ENCODE assay signal across 21 cellular contexts in the genomic region with DNA sequence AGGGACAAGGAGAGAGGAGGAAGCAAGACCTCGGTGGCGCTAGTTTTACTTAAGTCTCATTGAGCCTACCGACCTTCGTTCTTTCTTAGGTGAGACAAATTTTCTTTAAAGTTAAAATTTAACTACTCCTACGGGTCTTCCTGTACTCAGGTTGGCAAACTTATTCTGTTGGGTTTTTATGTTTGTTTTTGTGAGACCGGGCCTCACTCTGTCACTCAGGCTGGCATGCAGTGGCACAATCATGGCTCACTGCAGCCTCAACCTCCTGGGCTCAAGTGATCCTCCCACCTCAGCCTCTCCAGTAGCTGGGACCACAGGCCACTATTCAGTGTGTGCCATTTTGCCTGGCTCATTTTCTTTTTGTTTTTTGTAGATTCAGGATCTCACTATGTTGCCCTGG.
"Had no signal": no experiment of that assay in that cellular context is flagged by ENCODE, and none has a peak within 500 bp of the region (broad histone marks: within the 10 kb centered on the region; RNA-seq: fewer than 3 reads in every experiment).

No MANE protein-coding gene starts in this region.

- H3K4me1 ChIP-seq: breast epithelium had no signal

- H3K9me3 ChIP-seq: breast epithelium, left lung, neutrophil, thoracic aorta had no signal

- H3K4me3 ChIP-seq: breast epithelium, coronary artery, left lung, lung, thoracic aorta had no signal

- H3K36me3 Mint-ChIP-seq: naive thymus-derived CD4-positive, alpha-beta T cell; stimulated activated effector memory CD8-positive, alpha-beta T cell treated with anti-CD3 and anti-CD28 coated beads, Interleukin-12 subunit alpha, Interleukin-12 subunit beta, amount 100 ng/mL, for 72 hours had no signal

- DNase-seq: caudate nucleus; effector CD4-positive, alpha-beta T cell; endodermal cell; hypothalamus; kidney glomerular epithelial cell; left lung; mesenchymal stem cell; midbrain; naive thymus-derived CD4-positive, alpha-beta T cell; nephron progenitor cell; stimulated activated CD4-positive, alpha-beta T cell treated with anti-CD3 and anti-CD28 coated beads, Interleukin-4, amount 100 ng/mL, for 1 hour; stimulated activated CD8-positive, alpha-beta memory T cell treated with anti-CD3 and anti-CD28 coated beads, Interleukin-4, amount 100 ng/mL, for 48 hours; substantia nigra; trophoblast cell had no signal

- H3K4me1 Mint-ChIP-seq: stimulated activated effector memory CD8-positive, alpha-beta T cell treated with anti-CD3 and anti-CD28 coated beads, Interleukin-12 subunit alpha, Interleukin-12 subunit beta, amount 100 ng/mL, for 72 hours had no signal

- H3K27me3 Mint-ChIP-seq: stimulated activated naive CD8-positive, alpha-beta T cell treated with anti-CD3 and anti-CD28 coated beads, Interleukin-15, Interleukin-2, amounts not matched to agents 100 ng/mL and 50 ng/mL, for 24 hours had no signal

- H3K27ac ChIP-seq: breast epithelium, left lung, neutrophil had no signal

- H3K27me3 ChIP-seq: breast epithelium, left lung, neutrophil had no signal

- H3K4me3 Mint-ChIP-seq: endodermal cell; naive thymus-derived CD4-positive, alpha-beta T cell; stimulated activated effector memory CD8-positive, alpha-beta T cell treated with anti-CD3 and anti-CD28 coated beads, Interleukin-12 subunit alpha, Interleukin-12 subunit beta, amount 100 ng/mL, for 72 hours; stimulated activated naive CD8-positive, alpha-beta T cell treated with anti-CD3 and anti-CD28 coated beads, Interleukin-15, Interleukin-2, amounts not matched to agents 100 ng/mL and 50 ng/mL, for 24 hours had no signal

- H3K27ac Mint-ChIP-seq: endodermal cell; naive thymus-derived CD4-positive, alpha-beta T cell; stimulated activated effector memory CD8-positive, alpha-beta T cell treated with anti-CD3 and anti-CD28 coated beads, Interleukin-12 subunit alpha, Interleukin-12 subunit beta, amount 100 ng/mL, for 72 hours; stimulated activated naive CD8-positive, alpha-beta T cell treated with anti-CD3 and anti-CD28 coated beads, Interleukin-15, Interleukin-2, amounts not matched to agents 100 ng/mL and 50 ng/mL, for 24 hours had no signal

- H3K9me3 Mint-ChIP-seq: endodermal cell; nephron progenitor cell; stimulated activated effector memory CD8-positive, alpha-beta T cell treated with anti-CD3 and anti-CD28 coated beads, Interleukin-12 subunit alpha, Interleukin-12 subunit beta, amount 100 ng/mL, for 72 hours; stimulated activated naive CD8-positive, alpha-beta T cell treated with anti-CD3 and anti-CD28 coated beads, Interleukin-15, Interleukin-2, amounts not matched to agents 100 ng/mL and 50 ng/mL, for 24 hours had no signal

- ATAC-seq: left lung; naive thymus-derived CD4-positive, alpha-beta T cell; stimulated activated effector memory CD8-positive, alpha-beta T cell treated with anti-CD3 and anti-CD28 coated beads, Interleukin-12 subunit alpha, Interleukin-12 subunit beta, amount 100 ng/mL, for 72 hours had no signal

- H3K36me3 ChIP-seq: neutrophil had no signal
